In the genomic region with DNA sequence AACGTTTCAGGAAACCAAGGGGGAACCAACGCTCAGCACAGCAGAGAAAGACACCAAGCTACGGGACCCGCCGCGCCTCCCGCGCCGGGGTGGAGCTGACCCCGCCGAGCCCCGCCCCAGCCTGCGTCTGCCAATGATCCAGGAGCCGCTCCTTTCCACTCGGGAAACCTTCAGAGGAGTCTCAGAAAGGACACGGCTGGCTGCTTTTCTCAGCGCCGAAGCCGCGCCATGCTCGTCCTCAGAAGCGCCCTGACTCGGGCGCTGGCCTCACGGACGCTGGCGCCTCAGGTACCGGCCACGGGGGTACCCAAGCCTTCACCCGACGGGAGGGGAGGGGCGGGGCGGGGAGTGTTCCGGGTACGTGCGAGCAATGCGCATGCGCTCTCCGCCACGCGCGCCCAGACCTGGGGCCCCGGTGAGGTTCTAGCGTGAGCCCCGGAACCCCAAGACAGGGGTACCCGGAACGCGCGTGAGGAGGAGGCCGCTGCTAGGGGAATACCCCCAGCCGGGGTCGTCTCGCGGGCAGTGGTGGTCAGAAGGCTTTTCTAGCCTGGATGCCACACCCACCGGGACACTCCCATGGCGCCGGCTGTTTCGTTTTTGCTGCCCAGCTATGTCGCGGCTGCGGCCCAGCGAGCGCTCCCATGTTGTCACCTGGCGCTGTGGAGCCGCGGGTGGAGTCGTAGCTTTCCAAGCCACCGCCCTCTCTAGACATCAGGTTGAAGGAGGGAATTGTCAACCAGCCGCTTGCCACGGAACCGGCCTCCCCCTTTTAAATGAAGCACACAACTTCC, we compare ENCODE assay signal across 8 cellular contexts. TPM values are rescaled to one million over a fixed set of nuclear protein-coding genes. Genes with fewer than 3 reads are reported as not detected.
DNase-seq lines count a peak whose midpoint lies in the region; TF ChIP-seq lines count a peak whose summit lies in the region.

NIPSNAP3A (plus strand) TSS at position 119 of the 794 bp plus-strand sequence; CDS start at position 229, 110 bp downstream.

- H3K27ac Mint-ChIP-seq in neural crest cell (ENCODE audit: unreplicated experiment), result peak within 1 kb of the TSS; percentile 97

- H3K4me1 Mint-ChIP-seq in neural crest cell, result peaks cover 17% of the 10 kb centered on the region

- intact Hi-C loops in stomach (cut with DNase I; ENCODE audit: low total_unique reads), result no loop called here

- no peaks in the 10 kb centered on the region for H3K36me3 Mint-ChIP-seq in neural crest cell (ENCODE audit: low read depth)

- DNase-seq in ELR (ENCODE audit: low read depth), result peak; percentile 82
- DNase-seq in H4 (ENCODE audit: low spot score), result peak; percentile 61
- DNase-seq in LHCN-M2 (ENCODE audit: low read depth), result peak; percentile 69
- peak; percentile 23 for DNase-seq in SIG-M5 (lab: John Stamatoyannopoulos, UW)
- DNase-seq in activated gamma-delta T cell (lab: John Stamatoyannopoulos, UW), result peak; percentile 69
- DNase-seq in fibroblast of villous mesenchyme (ENCODE audit: low read depth), result peak; percentile 70
- DNase-seq in neural crest cell (ENCODE audit: low read depth, low spot score), result peak; percentile 72
- peak; percentile 88 for DNase-seq in stomach

- peaks cover 4 to 20% (median 13%) of the 10 kb centered on the region in 4 donors for H3K4me1 ChIP-seq in stomach

- H3K9me3 Mint-ChIP-seq in neural crest cell, result no peaks in the 10 kb centered on the region

- 0 to 2% (median 0%) methylated on average over 17 to 71 of the region's 71 CpGs for WGBS in stomach, 5 donors

- H3K27me3 Mint-ChIP-seq in neural crest cell (ENCODE audit: low read depth), result peaks cover 33% of the 10 kb centered on the region

- H3K36me3 ChIP-seq in stomach, result peaks cover 4 to 18% (median 13%) of the 10 kb centered on the region in 4 donors

- no peak for TF ChIP-seq CTCF in fibroblast of villous mesenchyme (IDR thresholded peaks at IDR 0.05; ENCODE audit: insufficient read depth, low read depth, low read length)
- no peak for TF ChIP-seq CTCF in neural crest cell (conservative IDR thresholded peaks at IDR 0.05)
- TF ChIP-seq CTCF in stomach (IDR thresholded peaks at IDR 0.05), result no peak

- H3K4me3 Mint-ChIP-seq in neural crest cell, result peak within 1 kb of the TSS; percentile 91

- H3K27me3 ChIP-seq in stomach, result no peaks in the 10 kb centered on the region

- no peak for TF ChIP-seq EP300 in stomach (IDR thresholded peaks at IDR 0.05)

- peak within 1 kb of the TSS; percentile 91 to 96 (median 95) for H3K27ac ChIP-seq in stomach

- TF ChIP-seq POLR2A in stomach (IDR thresholded peaks at IDR 0.05), result no peak

- peak within 1 kb of the TSS; percentile 85 for H3K4me3 ChIP-seq in fibroblast of villous mesenchyme (ENCODE audit: low read depth, low read length)
- H3K4me3 ChIP-seq in stomach, result peak within 1 kb of the TSS; percentile 65 to 90 (median 74)

- no peaks in the 10 kb centered on the region for H3K9me3 ChIP-seq in stomach

RNA-seq across cellular contexts. Expression of gene NIPSNAP3A, which starts in this region (rescaled TPM):
- total RNA-seq in H4 (2014; rRNA removed; shearing (Covaris generic)), result 38.4 and 44.3 TPM in 2 replicates
- total RNA-seq in LHCN-M2 (2014; rRNA removed), result 27.0 and 28.9 TPM in 2 replicates
- polyA plus RNA-seq in LHCN-M2 (2012), result 26.4 TPM
- 40.6 and 51.4 TPM in 2 replicates for total RNA-seq in fibroblast of villous mesenchyme
- 14.6 and 14.9 TPM in 2 replicates for total RNA-seq in neural crest cell
- total RNA-seq in stomach, result 10 to 100 TPM in 3 of 5 donors, 1 to 10 TPM in 2; 4.5 to 59.3 (median 11.7) TPM
- polyA plus RNA-seq in stomach, result 10 to 100 TPM; 24.3 to 36.4 (median 26.0) TPM

Comparison
In these comparisons a context has a peak if more than half of its experiments do, and no peak if none do; other contexts are left out.
1. Peak in every context shown above with its lines: DNase-seq, H3K4me3 ChIP-seq and H3K27ac ChIP-seq.
2. DNase-seq: peak in every context shown above with its lines; median percentile 88 in stomach; 82 in ELR; 72 in neural crest cell; 70 in fibroblast of villous mesenchyme; 69 in LHCN-M2; 69 in activated gamma-delta T cell; 61 in H4; 23 in SIG-M5.